Comparison of ENCODE assay signal across 8 cellular contexts in the genomic region with DNA sequence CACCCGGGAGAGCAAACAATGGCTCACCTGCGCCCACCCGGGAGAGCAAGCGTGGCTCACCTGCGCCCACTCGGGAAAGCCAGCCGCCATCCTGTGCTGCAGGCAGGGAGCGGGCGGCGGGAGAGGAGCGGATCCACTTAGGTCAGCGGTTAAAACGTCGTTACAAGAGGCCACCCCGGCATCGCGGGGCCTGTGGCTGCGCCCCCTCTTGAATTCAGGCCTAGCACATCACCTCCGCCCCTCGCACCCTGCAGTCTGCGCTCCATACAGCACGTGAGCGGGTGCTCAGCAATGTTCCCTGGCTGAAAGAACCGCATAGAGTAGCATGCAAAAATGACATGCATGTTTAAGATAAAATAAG. TPM values are rescaled to one million over a fixed set of nuclear protein-coding genes. Genes with fewer than 3 reads are reported as not detected.
DNase-seq lines count a peak whose midpoint lies in the region; ATAC-seq and TF ChIP-seq lines count a peak whose summit lies in the region.

No MANE protein-coding gene starts in this region.

- peaks cover 0 to 6% of the 10 kb centered on the region in 2 experiments; a peak in 1 of 4 replicates for H3K36me3 ChIP-seq in HCT116 (ENCODE audit: control insufficient read depth in 1 of 2, insufficient read depth in 2 of 2, low read length in 2 of 2)
- H3K36me3 ChIP-seq in tibial nerve, result peaks cover 0 to 15% (median 0%) of the 10 kb centered on the region in 3 donors

- TF ChIP-seq RAD21 in HCT116 (IDR thresholded peaks at IDR 0.05; ENCODE audit: low read depth), result no peak

- no peaks in the 10 kb centered on the region for H3K9me3 Mint-ChIP-seq in CD4-positive, alpha-beta T cell
- H3K9me3 Mint-ChIP-seq in mesothelial cell of epicardium, result no peaks in the 10 kb centered on the region

- CTCF ChIA-PET in CD4-positive, alpha-beta T cell (lab: Charles Lee), result interaction anchor here (1.8 kb wide), 1 partner anchor 33 kb away, joined by 5 read pairs; no protein-coding TSS in a partner anchor
- CTCF ChIA-PET in HCT116 (lab: Charles Lee), result interaction anchor here (1.3 kb wide), 1 partner anchor 710 kb away, joined by 3 read pairs; no protein-coding TSS in a partner anchor

- BruUV-seq in HCT116 (replicated peaks; lab: Mats Ljungman, UMichigan), result no TSS peak

- H3K9me3 ChIP-seq in CD4-positive, alpha-beta T cell (ENCODE audit: control insufficient read depth, low read length), result no peaks in the 10 kb centered on the region
- H3K9me3 ChIP-seq in HCT116 (ENCODE audit: control insufficient read depth in 1 of 2, insufficient read depth in 1 of 2, low read depth in 1 of 2, low read length in 2 of 2) (no peaks in the 10 kb centered on the region), tibial nerve (no peaks in the 10 kb centered on the region)

- TF ChIP-seq CTCF in CD4-positive, alpha-beta T cell (IDR thresholded peaks at IDR 0.05), result no peak
- TF ChIP-seq CTCF in HCT116 (IDR thresholded peaks at IDR 0.05 in 2 of 3, conservative IDR thresholded peaks at IDR 0.05 in 1 of 3; ENCODE audit: borderline replicate concordance in 1 of 3, insufficient read depth in 1 of 3, low read depth in 2 of 3, low read length in 2 of 3), result no peak
- TF ChIP-seq CTCF in mesothelial cell of epicardium (IDR thresholded peaks at IDR 0.05; ENCODE audit: unreplicated experiment), result no peak
- TF ChIP-seq CTCF in tibial nerve (IDR thresholded peaks at IDR 0.05), result no peak

- peaks cover 32 to 43% of the 10 kb centered on the region in 2 experiments for H3K4me1 ChIP-seq in HCT116 (ENCODE audit: control insufficient read depth in 1 of 2, insufficient read depth in 2 of 2, low read length in 2 of 2)
- H3K4me1 ChIP-seq in tibial nerve, result peaks cover 0 to 17% (median 11%) of the 10 kb centered on the region in 4 donors

- DNase-seq in CD4-positive, alpha-beta T cell, result peak in 5 of 10 experiments; percentile 8 to 53 (median 12)
- DNase-seq in HCT116 (ENCODE audit: low read depth, low spot score) (no peak), SHP77 (lab: John Stamatoyannopoulos, UW) (peak; percentile 26 to 65), cerebellar cortex (ENCODE audit: low spot score) (peak; percentile 6), mesothelial cell of epicardium (ENCODE audit: low spot score in 2 of 2, unreplicated experiment in 2 of 2) (no peak), tibial nerve (ENCODE audit: low spot score in 2 of 2) (no peak), 8988T (no peak), H4 (ENCODE audit: low spot score) (no peak)

- H3K36me3 Mint-ChIP-seq in CD4-positive, alpha-beta T cell (ENCODE audit: low read depth), result peaks cover 23% of the 10 kb centered on the region
- H3K36me3 Mint-ChIP-seq in mesothelial cell of epicardium, result peaks cover 12% of the 10 kb centered on the region

- TF ChIP-seq EP300 in tibial nerve (IDR thresholded peaks at IDR 0.05), result no peak

- peak; percentile 28 for ATAC-seq in CD4-positive, alpha-beta T cell (ENCODE audit: poor library complexity)
- ATAC-seq in HCT116, result no peak

- no peak for TF ChIP-seq POLR2A in HCT116 (IDR thresholded peaks at IDR 0.05; ENCODE audit: borderline replicate concordance, extremely low read depth, insufficient read depth, insufficient read length)
- no peak for TF ChIP-seq POLR2A in tibial nerve (IDR thresholded peaks at IDR 0.05)

- H3K27ac ChIP-seq in CD4-positive, alpha-beta T cell (ENCODE audit: low read depth, low read length), result peak overlapping the region; percentile 75
- H3K27ac ChIP-seq in HCT116 (ENCODE audit: low read depth, low read length) (peak overlapping the region; percentile 69; the same call in 1 of the 2 replicates), tibial nerve (peak overlapping the region in 2 of 4 donors; percentile 80 to 84)

- H3K4me3 ChIP-seq in HCT116 (replicated peaks in 1 of 2; ENCODE audit: low read depth in 1 of 2, low read length in 2 of 2) (peak overlapping the region; percentile 74 to 75), tibial nerve (peak overlapping the region; percentile 51 to 87 (median 74))

- no peaks in the 10 kb centered on the region for H3K9me2 ChIP-seq in HCT116 (ENCODE audit: insufficient read depth)

- POLR2A ChIA-PET in CD4-positive, alpha-beta T cell (lab: Charles Lee), result interaction anchor here (1.2 to 1.6 kb wide), 3 partner anchors 17 to 382 kb away, joined by 4 to 6 read pairs (median 4); a partner anchor contains a TSS
- POLR2A ChIA-PET in HCT116 (lab: Charles Lee), result no interaction called here

- H3K79me2 ChIP-seq in HCT116 (ENCODE audit: insufficient read depth, low read length), result no peaks in the 10 kb centered on the region

- peaks cover 25% of the 10 kb centered on the region for H3K4me1 Mint-ChIP-seq in CD4-positive, alpha-beta T cell (ENCODE audit: low read depth)
- H3K4me1 Mint-ChIP-seq in mesothelial cell of epicardium, result peaks cover 13% of the 10 kb centered on the region

- H2AFZ ChIP-seq in HCT116 (ENCODE audit: low read depth, low read length, poor library complexity, severe bottlenecking), result peak overlapping the region; percentile 87

- peaks cover 17% of the 10 kb centered on the region; the same call in 1 of the 2 replicates for H4K20me1 ChIP-seq in HCT116 (ENCODE audit: insufficient read depth)

- H3K4me2 ChIP-seq in HCT116 (ENCODE audit: low read length), result peak overlapping the region; percentile 94

- peak overlapping the region; percentile 96 for H3K27ac Mint-ChIP-seq in CD4-positive, alpha-beta T cell
- H3K27ac Mint-ChIP-seq in mesothelial cell of epicardium, result peak overlapping the region; percentile 64

- RAD21 ChIA-PET in HCT116 (lab: Charles Lee; ENCODE audit: low non-redundant PET in 1 of 2, low total read pairs in 2 of 2, uncharacterized antibody in 2 of 2, unreplicated experiment in 2 of 2), result no interaction called here

- 32 to 54% methylated on average over 22 to 24 of the region's 24 CpGs for WGBS in tibial nerve, 2 donors

- peak overlapping the region; percentile 92 for H3K4me3 Mint-ChIP-seq in CD4-positive, alpha-beta T cell
- peak overlapping the region; percentile 82 for H3K4me3 Mint-ChIP-seq in mesothelial cell of epicardium

- no peaks in the 10 kb centered on the region for H3K27me3 Mint-ChIP-seq in CD4-positive, alpha-beta T cell
- H3K27me3 Mint-ChIP-seq in mesothelial cell of epicardium (ENCODE audit: low read depth), result peaks cover 14% of the 10 kb centered on the region

- no peaks in the 10 kb centered on the region for H3K27me3 ChIP-seq in CD4-positive, alpha-beta T cell (ENCODE audit: control insufficient read depth, insufficient read depth, low read length)
- H3K27me3 ChIP-seq in HCT116 (ENCODE audit: insufficient read depth, low read length) (peaks cover 13% of the 10 kb centered on the region; the same call in 1 of the 2 replicates), tibial nerve (no peaks in the 10 kb centered on the region)

- intact Hi-C loops in CD4-positive, alpha-beta T cell (cut with DNase I, micrococcal nuclease), result no loop called here
- intact Hi-C loops in HCT116 (cut with micrococcal nuclease), result no loop called here

- peak overlapping the region; percentile 79 for H3K9ac ChIP-seq in HCT116 (ENCODE audit: low read length)

TF ChIP-seq in HCT116, 20 proteins besides CTCF, POLR2A, EP300 and RAD21:
- TF ChIP-seq ZNF274 (IDR thresholded peaks at IDR 0.05; ENCODE audit: low read depth, low read length), result no peak
- TF ChIP-seq TCF7L2 (IDR thresholded peaks at IDR 0.05; ENCODE audit: borderline replicate concordance, extremely low read depth, insufficient read depth, insufficient read length), result no peak
- TF ChIP-seq, protein P1, sequence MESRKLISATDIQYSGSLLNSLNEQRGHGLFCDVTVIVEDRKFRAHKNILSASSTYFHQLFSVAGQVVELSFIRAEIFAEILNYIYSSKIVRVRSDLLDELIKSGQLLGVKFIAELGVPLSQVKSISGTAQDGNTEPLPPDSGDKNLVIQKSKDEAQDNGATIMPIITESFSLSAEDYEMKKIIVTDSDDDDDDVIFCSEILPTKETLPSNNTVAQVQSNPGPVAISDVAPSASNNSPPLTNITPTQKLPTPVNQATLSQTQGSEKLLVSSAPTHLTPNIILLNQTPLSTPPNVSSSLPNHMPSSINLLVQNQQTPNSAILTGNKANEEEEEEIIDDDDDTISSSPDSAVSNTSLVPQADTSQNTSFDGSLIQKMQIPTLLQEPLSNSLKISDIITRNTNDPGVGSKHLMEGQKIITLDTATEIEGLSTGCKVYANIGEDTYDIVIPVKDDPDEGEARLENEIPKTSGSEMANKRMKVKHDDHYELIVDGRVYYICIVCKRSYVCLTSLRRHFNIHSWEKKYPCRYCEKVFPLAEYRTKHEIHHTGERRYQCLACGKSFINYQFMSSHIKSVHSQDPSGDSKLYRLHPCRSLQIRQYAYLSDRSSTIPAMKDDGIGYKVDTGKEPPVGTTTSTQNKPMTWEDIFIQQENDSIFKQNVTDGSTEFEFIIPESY (IDR thresholded peaks at IDR 0.05; ENCODE audit: extremely low read depth, insufficient replicate concordance, low read length), result no peak
- TF ChIP-seq ELF1 (IDR thresholded peaks at IDR 0.05; ENCODE audit: borderline replicate concordance, low read depth), result no peak
- no peak for TF ChIP-seq EGR1 (IDR thresholded peaks at IDR 0.05; ENCODE audit: low read depth)
- TF ChIP-seq EZH2phosphoT487 (IDR thresholded peaks at IDR 0.05; ENCODE audit: borderline replicate concordance), result no peak
- no peak for TF ChIP-seq ZFX (IDR thresholded peaks at IDR 0.05)
- TF ChIP-seq, protein P2, sequence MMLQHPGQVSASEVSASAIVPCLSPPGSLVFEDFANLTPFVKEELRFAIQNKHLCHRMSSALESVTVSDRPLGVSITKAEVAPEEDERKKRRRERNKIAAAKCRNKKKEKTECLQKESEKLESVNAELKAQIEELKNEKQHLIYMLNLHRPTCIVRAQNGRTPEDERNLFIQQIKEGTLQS (IDR thresholded peaks at IDR 0.05), result no peak
- TF ChIP-seq, protein P3, sequence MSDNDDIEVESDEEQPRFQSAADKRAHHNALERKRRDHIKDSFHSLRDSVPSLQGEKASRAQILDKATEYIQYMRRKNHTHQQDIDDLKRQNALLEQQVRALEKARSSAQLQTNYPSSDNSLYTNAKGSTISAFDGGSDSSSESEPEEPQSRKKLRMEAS (IDR thresholded peaks at IDR 0.05), result no peak
- TF ChIP-seq YY1 (IDR thresholded peaks at IDR 0.05; ENCODE audit: extremely low read depth, insufficient replicate concordance, low read depth, low read length), result no peak

RNA-seq across cellular contexts. Expression of a gene that starts 0.5 kb away (rescaled TPM):
- total RNA-seq in CD4-positive, alpha-beta T cell, result 10 to 100 TPM; 10.4 to 11.5 TPM
- total RNA-seq in HCT116 (2021; ENCODE audit: unreplicated experiment) (28.1 TPM), mesothelial cell of epicardium (24.7 to 26.7 TPM (median 25.4 TPM) in 3 replicates), tibial nerve (1 to 10 TPM; 4.6 to 9.6 (median 6.6) TPM)
- polyA plus RNA-seq in HCT116 (2012), result 10.4 and 15.8 TPM in 2 replicates
- 46.2 and 51.8 TPM in 2 replicates for total RNA-seq in H4 (2014; rRNA removed; shearing (Covaris generic))

Comparison
In these comparisons a context has a peak if more than half of its experiments do, and no peak if none do; other contexts are left out.
1. DNase-seq: peak in SHP77 (2 of 2) and cerebellar cortex (single experiment); none in HCT116 (single experiment), mesothelial cell of epicardium (0 of 2), tibial nerve (0 of 2), 8988T (single experiment) and H4 (single experiment).